28 cellular contexts compared by ENCODE assay signal in the genomic region with DNA sequence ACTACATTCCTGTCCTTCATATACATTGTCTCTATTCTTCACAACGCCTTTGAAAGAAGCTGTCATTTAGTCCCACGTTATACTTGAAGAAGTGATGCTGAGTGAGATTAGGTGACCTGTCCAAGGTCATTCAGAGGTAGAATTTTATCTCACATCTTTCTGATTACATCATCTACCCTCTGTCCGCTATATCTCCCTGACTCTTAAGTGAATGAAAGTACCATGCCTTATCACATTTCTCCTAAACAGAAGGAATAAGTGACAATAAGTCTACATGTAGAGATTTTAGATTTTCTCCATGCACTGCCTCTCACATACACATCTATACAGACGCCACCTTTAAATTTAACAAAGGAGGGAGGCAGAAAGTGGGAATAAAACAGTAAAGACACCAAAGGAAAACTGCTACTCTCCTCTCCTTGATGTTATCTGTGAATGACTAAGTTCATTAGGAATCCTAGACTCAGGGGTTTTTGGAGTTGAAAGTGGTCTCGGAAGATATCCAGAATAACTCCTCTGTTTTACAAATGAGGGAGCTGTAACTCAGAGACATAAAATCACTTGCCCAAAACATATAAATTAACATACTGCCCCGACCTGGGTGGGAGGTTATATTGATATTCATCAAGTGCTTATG. TPM values are rescaled to one million over a fixed set of nuclear protein-coding genes. Genes with fewer than 3 reads are reported as not detected.
"Had no signal": no experiment of that assay in that cellular context is flagged by ENCODE, and none has a peak within 500 bp of the region (broad histone marks: within the 10 kb centered on the region; RNA-seq: fewer than 3 reads in every experiment).

No MANE protein-coding gene starts in this region.

- H3K4me3 ChIP-seq: Peyer's patch, SJSA1 had no signal

- DNase-seq: activated B cell treated with CpG ODN at 0.5 μM for 24 hours; activated CD4-positive, alpha-beta T cell treated with anti-CD3 and anti-CD28 coated beads for 1 hour; activated CD4-positive, alpha-beta T cell treated with anti-CD3 and anti-CD28 coated beads, Interleukin-2, amount 10 ng/mL, durations not matched to agents 24 days and 14 days; activated CD4-positive, alpha-beta T cell treated with anti-CD3 and anti-CD28 coated beads, Interleukin-2, amount 50 U/mL, for 48 hours; activated gamma-delta T cell; activated naive CD4-positive, alpha-beta T cell treated with anti-CD3 and anti-CD28 coated beads for 36 hours; activated T-cell treated with anti-CD3 and anti-CD28 coated beads, Interleukin-2, amount 50 U/mL, for 48 hours; cerebellar nuclear complex; NCI-H1092; NCI-H1417; NCI-H1930; NCI-H2171 treated with DMSO at 0.1 percent for 48 hours; NCI-H345; NCI-H510A; NCI-H526 treated with DMSO at 0.1 percent for 48 hours; NCI-H82; NK-92 treated with Interleukin-12 subunit alpha and Interleukin-12 subunit beta, amount 100 ng/mL, for 24 hours; Peyer's patch; SHP77; T-cell; T-helper 2 cell; T1000 had no signal

- H3K4me1 Mint-ChIP-seq: activated B cell treated with CpG ODN at 0.5 μM for 24 hours; activated CD4-positive, alpha-beta T cell treated with anti-CD3 and anti-CD28 coated beads, Interleukin-2, amount 10 ng/mL, durations not matched to agents 24 days and 14 days; activated T-helper 17 cell treated with anti-CD3 and anti-CD28 coated beads, Interleukin-2, amount 50 U/mL, for 72 hours had no signal

- H3K27ac Mint-ChIP-seq: activated B cell treated with CpG ODN at 0.5 μM for 24 hours; activated CD4-positive, alpha-beta T cell treated with anti-CD3 and anti-CD28 coated beads, Interleukin-2, amount 10 ng/mL, durations not matched to agents 24 days and 14 days; activated naive CD4-positive, alpha-beta T cell treated with anti-CD3 and anti-CD28 coated beads for 36 hours; activated naive CD8-positive, alpha-beta T cell; activated T-helper 17 cell treated with anti-CD3 and anti-CD28 coated beads, Interleukin-2, amount 50 U/mL, for 72 hours; T-cell had no signal

- H3K4me3 Mint-ChIP-seq: activated B cell treated with CpG ODN at 0.5 μM for 24 hours; activated CD4-positive, alpha-beta T cell treated with anti-CD3 and anti-CD28 coated beads, Interleukin-2, amount 10 ng/mL, durations not matched to agents 24 days and 14 days; activated naive CD4-positive, alpha-beta T cell treated with anti-CD3 and anti-CD28 coated beads for 36 hours; activated naive CD8-positive, alpha-beta T cell; activated T-helper 17 cell treated with anti-CD3 and anti-CD28 coated beads, Interleukin-2, amount 50 U/mL, for 72 hours; T-cell had no signal

- H3K27ac ChIP-seq: Peyer's patch, SJSA1 had no signal

- H3K9me3 ChIP-seq: Peyer's patch, SJSA1 had no signal

- H3K9me3 Mint-ChIP-seq: activated B cell treated with CpG ODN at 0.5 μM for 24 hours; activated CD4-positive, alpha-beta T cell treated with anti-CD3 and anti-CD28 coated beads, Interleukin-2, amount 10 ng/mL, durations not matched to agents 24 days and 14 days; activated naive CD4-positive, alpha-beta T cell treated with anti-CD3 and anti-CD28 coated beads for 36 hours; activated T-helper 17 cell treated with anti-CD3 and anti-CD28 coated beads, Interleukin-2, amount 50 U/mL, for 72 hours; T-cell had no signal

- H3K36me3 ChIP-seq: Peyer's patch, SJSA1 had no signal

- H3K4me1 ChIP-seq: Peyer's patch, SJSA1 had no signal

- ATAC-seq: activated T-helper 17 cell treated with anti-CD3 and anti-CD28 coated beads, Interleukin-2, amount 50 U/mL, for 72 hours; T-cell had no signal

- H3K36me3 Mint-ChIP-seq: activated naive CD8-positive, alpha-beta T cell; T-cell had no signal

RNA-seq across cellular contexts. Expression of gene CLDN10, which starts 4.9 kb away (rescaled TPM):
- total RNA-seq: activated B cell treated with CpG ODN at 0.5 μM for 24 hours; activated CD4-positive, alpha-beta T cell treated with anti-CD3 and anti-CD28 coated beads, Interleukin-2, amount 10 ng/mL, durations not matched to agents 24 days and 14 days; activated naive CD4-positive, alpha-beta T cell treated with anti-CD3 and anti-CD28 coated beads for 36 hours; activated T-helper 17 cell treated with anti-CD3 and anti-CD28 coated beads, Interleukin-2, amount 50 U/mL, for 72 hours; cardiac septum; LHCN-M2; MCF 10A; SJSA1 had no signal
